9 cellular contexts compared by ENCODE assay signal in genomic region chr5:176901260-176902101, GRCh38. TPM values are rescaled to one million over a fixed set of nuclear protein-coding genes. Genes with fewer than 3 reads are reported as not detected.
DNase-seq lines count a peak whose midpoint lies in the region; ATAC-seq, FAIRE-seq and TF ChIP-seq lines count a peak whose summit lies in the region.
"Had no signal": no experiment of that assay in that cellular context is flagged by ENCODE, and none has a peak within 500 bp of the region (broad histone marks: within the 10 kb centered on the region; RNA-seq: fewer than 3 reads in every experiment).

No MANE protein-coding gene starts in this region.

- H3K9ac ChIP-seq in OCI-LY3 (ENCODE audit: low read length), result peak overlapping the region; percentile 20; the same call in 1 of the 2 replicates
- no peak overlapping the region for H3K9ac ChIP-seq in mammary epithelial cell (ENCODE audit: insufficient read depth, low read length)

- TF ChIP-seq CTCF in GM12865 (IDR thresholded peaks at IDR 0.05; ENCODE audit: insufficient read depth, low read depth, low read length, missing control alignments), result no peak
- TF ChIP-seq CTCF in GM23338 (conservative IDR thresholded peaks at IDR 0.05; ENCODE audit: low read depth in 2 of 2), result no peak
- TF ChIP-seq CTCF in OCI-LY3 (IDR thresholded peaks at IDR 0.05; ENCODE audit: low read depth, low read length), result no peak
- no peak for TF ChIP-seq CTCF in mammary epithelial cell (conservative IDR thresholded peaks at IDR 0.05 in 1 of 2, IDR thresholded peaks at IDR 0.05 in 1 of 2; ENCODE audit: extremely low read depth in 1 of 2, insufficient read depth in 1 of 2, low read depth in 1 of 2, low read length in 2 of 2)

- no peaks in the 10 kb centered on the region for H3K9me2 ChIP-seq in GM23338 (ENCODE audit: insufficient read depth)

- H3F3A ChIP-seq in GM23338 (replicated peaks; ENCODE audit: low read depth), result no peaks in the 10 kb centered on the region

- H3K4me2 ChIP-seq in GM23338, result no peak overlapping the region
- peak overlapping the region; percentile 54 for H3K4me2 ChIP-seq in OCI-LY3 (ENCODE audit: low read length)
- H3K4me2 ChIP-seq in mammary epithelial cell (ENCODE audit: insufficient read depth, low read depth, low read length), result no peak overlapping the region

- no peaks in the 10 kb centered on the region for H3K9me3 Mint-ChIP-seq in GM23338
- H3K9me3 Mint-ChIP-seq in naive thymus-derived CD8-positive, alpha-beta T cell, result no peaks in the 10 kb centered on the region

- H4K20me1 ChIP-seq in GM23338 (replicated peaks; ENCODE audit: insufficient read depth) (no peaks in the 10 kb centered on the region; the same call in 1 of the 2 replicates), OCI-LY3 (ENCODE audit: insufficient read depth, low read length) (no peaks in the 10 kb centered on the region), mammary epithelial cell (ENCODE audit: insufficient read depth, low read length) (no peaks in the 10 kb centered on the region)

- DNase-seq in GM12865 (ENCODE audit: low read depth) (peak; percentile 65), GM23338 (ENCODE audit: low spot score) (no peak), medulla oblongata (ENCODE audit: extremely low spot score) (peak; percentile 43), D341Med (ENCODE audit: low spot score) (no peak), mammary epithelial cell (no peak), H54 (ENCODE audit: insufficient read length, low spot score) (no peak)
- no peak for DNase-seq in naive thymus-derived CD8-positive, alpha-beta T cell
- DNase-seq: brain microvascular endothelial cell had no signal

- H3K36me3 ChIP-seq in GM23338 (ENCODE audit: insufficient read depth), result peaks cover 29% of the 10 kb centered on the region
- H3K36me3 ChIP-seq in OCI-LY3 (replicated peaks; ENCODE audit: low read depth, low read length), result peaks cover 52% of the 10 kb centered on the region
- peaks cover 20% of the 10 kb centered on the region for H3K36me3 ChIP-seq in mammary epithelial cell (ENCODE audit: insufficient read depth, low read length)

- no peaks in the 10 kb centered on the region for H3K9me3 ChIP-seq in OCI-LY3 (ENCODE audit: insufficient read depth, low read length)
- no peaks in the 10 kb centered on the region for H3K9me3 ChIP-seq in mammary epithelial cell (replicated peaks; ENCODE audit: insufficient read depth, low read length)

- no peak for FAIRE-seq in H54 (lab: Jason Lieb, UNC)

- ATAC-seq in GM23338, result no peak
- no peak for ATAC-seq in naive thymus-derived CD8-positive, alpha-beta T cell

- in situ Hi-C loops in mammary epithelial cell (cut with MboI; ENCODE audit: low sequenced_read_pairs in 2 of 2), result loop anchor here in 1 of 2 donors (25.0 kb wide), 1 partner anchor 239 kb away; no protein-coding TSS in a partner anchor

- POLR2A ChIA-PET in naive thymus-derived CD8-positive, alpha-beta T cell (lab: Charles Lee), result no interaction called here

- no peaks in the 10 kb centered on the region for H3K27me3 ChIP-seq in GM23338 (ENCODE audit: insufficient read depth)
- H3K27me3 ChIP-seq in OCI-LY3 (ENCODE audit: low read depth, low read length), result no peaks in the 10 kb centered on the region
- H3K27me3 ChIP-seq in mammary epithelial cell (ENCODE audit: insufficient read depth, low read length), result no peaks in the 10 kb centered on the region
- H3K27me3 ChIP-seq: brain microvascular endothelial cell had no signal

- peaks cover 2% of the 10 kb centered on the region for H3K27me3 Mint-ChIP-seq in GM23338 (ENCODE audit: insufficient read depth, low read depth, poor library complexity)
- peaks cover 0 to 13% (median 4%) of the 10 kb centered on the region in 5 donors for H3K27me3 Mint-ChIP-seq in naive thymus-derived CD8-positive, alpha-beta T cell

- no peaks in the 10 kb centered on the region for H3K79me2 ChIP-seq in GM23338 (replicated peaks; ENCODE audit: insufficient read depth)
- H3K79me2 ChIP-seq in OCI-LY3 (ENCODE audit: low read length), result no peaks in the 10 kb centered on the region
- H3K79me2 ChIP-seq in mammary epithelial cell (ENCODE audit: insufficient read depth, low read length), result no peaks in the 10 kb centered on the region

- peaks cover 22% of the 10 kb centered on the region for H3K4me1 Mint-ChIP-seq in GM23338
- peaks cover 12 to 30% (median 14%) of the 10 kb centered on the region in 4 donors for H3K4me1 Mint-ChIP-seq in naive thymus-derived CD8-positive, alpha-beta T cell

- H3K36me3 Mint-ChIP-seq in GM23338 (ENCODE audit: low read depth), result peaks cover 33% of the 10 kb centered on the region
- peaks cover 5 to 37% (median 9%) of the 10 kb centered on the region in 3 donors for H3K36me3 Mint-ChIP-seq in naive thymus-derived CD8-positive, alpha-beta T cell

- WGBS in mammary epithelial cell (ENCODE audit: low coverage, missing lambda C conversion rate), result 98% methylated on average over 12 of the region's 12 CpGs

- CTCF ChIA-PET in mammary epithelial cell (lab: Charles Lee; ENCODE audit: low non-redundant PET), result interaction anchor here (0.8 kb wide), 1 partner anchor 241 kb away, joined by 3 read pairs; no protein-coding TSS in a partner anchor

- no peak overlapping the region for H3K4me3 Mint-ChIP-seq in GM23338
- peak overlapping the region in 1 of 10 donors; percentile 17 for H3K4me3 Mint-ChIP-seq in naive thymus-derived CD8-positive, alpha-beta T cell

- no peak overlapping the region for H2AFZ ChIP-seq in GM23338
- H2AFZ ChIP-seq in OCI-LY3 (ENCODE audit: low read depth, low read length), result no peak overlapping the region
- H2AFZ ChIP-seq in mammary epithelial cell (ENCODE audit: low read depth, low read length), result no peak overlapping the region

- no peak overlapping the region for H3K4me3 ChIP-seq in GM12865 (ENCODE audit: low read depth, low read length)
- H3K4me3 ChIP-seq in GM23338, result no peak overlapping the region
- H3K4me3 ChIP-seq in OCI-LY3 (ENCODE audit: low read length), result no peak overlapping the region
- H3K4me3 ChIP-seq in mammary epithelial cell (replicated peaks in 1 of 3; ENCODE audit: insufficient read depth in 1 of 3, low read depth in 2 of 3, low read length in 3 of 3), result no peak overlapping the region

- H3K27ac ChIP-seq in GM23338 (ENCODE audit: low read depth), result no peak overlapping the region
- H3K27ac ChIP-seq in OCI-LY3 (ENCODE audit: low read length), result peak overlapping the region; percentile 79
- no peak overlapping the region for H3K27ac ChIP-seq in mammary epithelial cell (ENCODE audit: insufficient read depth, low read depth, low read length)
- H3K27ac ChIP-seq: brain microvascular endothelial cell had no signal

- H3K27ac Mint-ChIP-seq in GM23338, result peak overlapping the region; percentile 63; the same call in 1 of the 2 replicates
- peak overlapping the region in 5 of 10 donors; percentile 14 to 67 (median 45) for H3K27ac Mint-ChIP-seq in naive thymus-derived CD8-positive, alpha-beta T cell

- dilution Hi-C loops in mammary epithelial cell (cut with HindIII; ENCODE audit: low sequenced_read_pairs), result no loop called here

- no TSS peak for BruUV-seq in mammary epithelial cell (replicated peaks; lab: Mats Ljungman, UMichigan)

- H3K4me1 ChIP-seq in GM23338 (ENCODE audit: insufficient read depth), result 0 out of 2 replicates have a peak, but pooled peaks cover 3% of the 10 kb centered on the region
- H3K4me1 ChIP-seq in OCI-LY3 (ENCODE audit: low read length), result peaks cover 36% of the 10 kb centered on the region
- no peaks in the 10 kb centered on the region for H3K4me1 ChIP-seq in mammary epithelial cell (ENCODE audit: insufficient read depth, low read length)

- intact Hi-C loops in mammary epithelial cell (cut with micrococcal nuclease), result no loop called here

- TF ChIP-seq POLR2A in H54 (IDR thresholded peaks at IDR 0.05; ENCODE audit: low read depth, low read length), result no peak

TF ChIP-seq in GM23338, 12 proteins besides CTCF, POLR2A, EP300 and RAD21:
- no peak for TF ChIP-seq CREB1 (CRISPR knock-in tag; IDR thresholded peaks at IDR 0.05; ENCODE audit: low read depth)
- no peak for TF ChIP-seq JUNB (IDR thresholded peaks at IDR 0.05; ENCODE audit: unreplicated experiment)

RNA-seq across cellular contexts. Expression of gene HK3, which starts 2.3 kb away (rescaled TPM):
- not detected in 2 replicates for total RNA-seq in GM23338 (2014; rRNA removed; shearing (Covaris generic))
- polyA plus RNA-seq in GM23338 (2016; fragmentation: Nextera tagmentation; extraction: Ambion mirVana) (not detected in 2 replicates), mammary epithelial cell (0.22 TPM)
- under 1 TPM; 0.52 to 0.86 TPM for total RNA-seq in naive thymus-derived CD8-positive, alpha-beta T cell
- under 1 TPM in 2 of 3 donors, not detected in 1; 0.21 to 0.23 TPM for polyA plus RNA-seq in naive thymus-derived CD8-positive, alpha-beta T cell
- total RNA-seq in mammary epithelial cell, result not detected
- polyA minus RNA-seq in mammary epithelial cell, result not detected

Comparison
In these comparisons a context has a peak if more than half of its experiments do, and no peak if none do; other contexts are left out.
1. DNase-seq: peak in GM12865 (single experiment) and medulla oblongata (single experiment); none in GM23338 (single experiment), D341Med (single experiment), naive thymus-derived CD8-positive, alpha-beta T cell (0 of 10), mammary epithelial cell (single experiment) and H54 (single experiment).